ENCODE assay signal across 8 cellular contexts in genomic region chr20:50380697-50381040, GRCh38.
A peak's percentile ranks its signal among the peaks of the same experiment; 100 is the strongest.
DNase-seq lines count a peak whose midpoint lies in the region; ATAC-seq and TF ChIP-seq lines count a peak whose summit lies in the region.

No MANE protein-coding gene starts in this region.

- H3K27me3 Mint-ChIP-seq in progenitor cell of endocrine pancreas, result peaks cover 35% of the 10 kb centered on the region

- no peaks in the 10 kb centered on the region for H3K9me3 ChIP-seq in OCI-LY3 (ENCODE audit: insufficient read depth, low read length)

- no peaks in the 10 kb centered on the region for H4K20me1 ChIP-seq in OCI-LY3 (ENCODE audit: insufficient read depth, low read length)

- no peaks in the 10 kb centered on the region for H3K9me3 Mint-ChIP-seq in progenitor cell of endocrine pancreas (ENCODE audit: low read depth)

- TF ChIP-seq CTCF in OCI-LY3 (IDR thresholded peaks at IDR 0.05; ENCODE audit: low read depth, low read length) (peak; percentile 39), epithelial cell of esophagus (IDR thresholded peaks at IDR 0.05; ENCODE audit: insufficient read depth, low read depth, low read length, missing control alignments) (peak; percentile 62), progenitor cell of endocrine pancreas (IDR thresholded peaks at IDR 0.05; ENCODE audit: unreplicated experiment) (peak; percentile 28)

- H3K27me3 ChIP-seq in OCI-LY3 (ENCODE audit: low read depth, low read length) (0 out of 2 replicates have a peak, but pooled peaks cover 1% of the 10 kb centered on the region), mesendoderm (ENCODE audit: insufficient read depth, low read length, poor library complexity) (no peaks in the 10 kb centered on the region)

- no peak overlapping the region for H3K4me2 ChIP-seq in OCI-LY3 (ENCODE audit: low read length)
- no peak overlapping the region for H3K4me2 ChIP-seq in mesendoderm (ENCODE audit: low read length)

- H3K4me1 Mint-ChIP-seq in progenitor cell of endocrine pancreas (ENCODE audit: low read depth), result no peaks in the 10 kb centered on the region

- no peak overlapping the region for H4K8ac ChIP-seq in mesendoderm (ENCODE audit: low read depth, low read length)

- no CpG with 5 or more reads among the region's 5 CpGs for WGBS in mesendoderm (ENCODE audit: extremely low coverage, insufficient coverage, low lambda C conversion rate)

- peaks cover 10% of the 10 kb centered on the region for H3K4me1 ChIP-seq in OCI-LY3 (ENCODE audit: low read length)
- H3K4me1 ChIP-seq in mesendoderm (ENCODE audit: control insufficient read depth, low read depth, low read length), result no peaks in the 10 kb centered on the region

- no peak overlapping the region for H2AK5ac ChIP-seq in mesendoderm (ENCODE audit: low read length)

- no peak overlapping the region for H3K56ac ChIP-seq in mesendoderm (ENCODE audit: low read length)

- no peak overlapping the region for H3K4me3 ChIP-seq in OCI-LY3 (ENCODE audit: low read length)
- H3K4me3 ChIP-seq in epithelial cell of esophagus (ENCODE audit: low read length), result no peak overlapping the region
- no peak overlapping the region for H3K4me3 ChIP-seq in mesendoderm (ENCODE audit: low read length)

- no peak overlapping the region for H3K18ac ChIP-seq in mesendoderm (ENCODE audit: low read length)

- no peaks in the 10 kb centered on the region for H3K36me3 ChIP-seq in OCI-LY3 (replicated peaks; ENCODE audit: low read depth, low read length)
- no peaks in the 10 kb centered on the region for H3K36me3 ChIP-seq in mesendoderm (ENCODE audit: control insufficient read depth, insufficient read depth, low read length)

- no peak overlapping the region for H2AFZ ChIP-seq in OCI-LY3 (ENCODE audit: low read depth, low read length)

- H3K4me3 Mint-ChIP-seq in progenitor cell of endocrine pancreas (ENCODE audit: low read depth), result no peak overlapping the region

- peak; percentile 55 for DNase-seq in EH (ENCODE audit: low read depth)
- peak; percentile 51 for DNase-seq in epithelial cell of esophagus (ENCODE audit: low read depth)
- DNase-seq in progenitor cell of endocrine pancreas (ENCODE audit: low spot score, unreplicated experiment), result no peak
- no peak for DNase-seq in globus pallidus (ENCODE audit: low spot score)
- DNase-seq in inferior parietal cortex (ENCODE audit: extremely low spot score), result no peak
- no peak for DNase-seq in mesendoderm

- no peak overlapping the region for H3K27ac ChIP-seq in OCI-LY3 (ENCODE audit: low read length)
- H3K27ac ChIP-seq in mesendoderm (ENCODE audit: low read depth, low read length), result no peak overlapping the region

- H2BK15ac ChIP-seq in mesendoderm (replicated peaks; ENCODE audit: low read depth), result no peak overlapping the region

- H3K27ac Mint-ChIP-seq in progenitor cell of endocrine pancreas, result no peak overlapping the region

- H3K4ac ChIP-seq in mesendoderm (ENCODE audit: low read depth, low read length), result no peak overlapping the region

- H3K79me2 ChIP-seq in OCI-LY3 (ENCODE audit: low read length), result no peaks in the 10 kb centered on the region
- no peaks in the 10 kb centered on the region for H3K79me2 ChIP-seq in mesendoderm (ENCODE audit: control insufficient read depth, insufficient read depth, low read length)

- ATAC-seq in GM21381 (IDR thresholded peaks at IDR 0.05; ENCODE audit: unreplicated experiment), result no peak

- H4K5ac ChIP-seq in mesendoderm (ENCODE audit: low read length), result no peak overlapping the region

- no peaks in the 10 kb centered on the region for H3K79me1 ChIP-seq in mesendoderm (ENCODE audit: low read length)

- H2BK5ac ChIP-seq in mesendoderm (ENCODE audit: low read length), result no peak overlapping the region

- H3K23ac ChIP-seq in mesendoderm (ENCODE audit: low read length), result no peak overlapping the region

- no peak overlapping the region for H2BK120ac ChIP-seq in mesendoderm (ENCODE audit: low read depth, low read length)

- no peaks in the 10 kb centered on the region for H3K36me3 Mint-ChIP-seq in progenitor cell of endocrine pancreas (ENCODE audit: insufficient read depth)

- H3K9ac ChIP-seq in OCI-LY3 (ENCODE audit: low read length) (no peak overlapping the region), mesendoderm (ENCODE audit: low read length) (no peak overlapping the region)

Comparison
In these comparisons a context has a peak if more than half of its experiments do, and no peak if none do; other contexts are left out.
1. DNase-seq: peak in EH (single experiment) and epithelial cell of esophagus (single experiment); none in progenitor cell of endocrine pancreas (single experiment), globus pallidus (single experiment), inferior parietal cortex (single experiment) and mesendoderm (single experiment).
2. Peak in every context shown above with its lines, with median percentiles within 50 percentile points of each other: CTCF ChIP-seq.